Comparison of ENCODE assay signal across 10 cellular contexts in the genomic region with DNA sequence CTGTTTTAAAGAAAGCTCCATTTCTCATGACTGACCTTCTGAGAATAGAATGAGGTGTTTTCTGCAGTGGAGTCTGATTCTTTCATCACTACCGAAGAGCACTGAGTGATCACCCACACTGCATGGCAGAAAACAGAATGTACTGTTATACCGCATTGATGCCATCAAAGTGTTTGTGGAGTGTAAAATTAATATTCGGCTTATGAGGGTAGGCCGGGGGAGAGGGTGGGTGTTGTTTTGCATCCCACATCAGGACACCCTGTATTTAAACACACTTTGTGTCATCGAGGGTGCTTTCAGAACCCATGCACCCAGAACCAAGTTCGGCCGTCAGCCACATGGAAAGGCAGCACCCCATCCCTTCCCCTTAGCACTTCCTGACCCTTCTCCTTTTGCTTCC. TPM values are rescaled to one million over a fixed set of nuclear protein-coding genes. Genes with fewer than 3 reads are reported as not detected.
DNase-seq lines count a peak whose midpoint lies in the region; ATAC-seq and TF ChIP-seq lines count a peak whose summit lies in the region.
"Had no signal": no experiment of that assay in that cellular context is flagged by ENCODE, and none has a peak within 500 bp of the region (broad histone marks: within the 10 kb centered on the region; RNA-seq: fewer than 3 reads in every experiment).

No MANE protein-coding gene starts in this region.

- intact Hi-C loops in activated CD4-positive, alpha-beta memory T cell treated with anti-CD3 and anti-CD28 coated beads for 36 hours (cut with micrococcal nuclease): loop anchor here (1.0 to 10.0 kb wide), 2 partner anchors 121 to 304 kb away; no protein-coding TSS in a partner anchor

- POLR2A ChIA-PET in activated CD4-positive, alpha-beta memory T cell treated with anti-CD3 and anti-CD28 coated beads for 36 hours (lab: Charles Lee): interaction anchor here (1.0 to 5.6 kb wide), 18 partner anchors 12 to 339 kb away, joined by 3 to 81 read pairs (median 6); no protein-coding TSS in a partner anchor
- POLR2A ChIA-PET in RWPE1 (lab: Yijun Ruan, JAX; ENCODE audit: low non-redundant PET): no interaction called here

- peaks cover 5% of the 10 kb centered on the region for H3K27me3 Mint-ChIP-seq in GM23338 (ENCODE audit: insufficient read depth, low read depth, poor library complexity)
- no peaks in the 10 kb centered on the region for H3K27me3 Mint-ChIP-seq in activated CD4-positive, alpha-beta memory T cell treated with anti-CD3 and anti-CD28 coated beads for 36 hours

- H3K4me1 Mint-ChIP-seq in GM23338: peaks cover 34% of the 10 kb centered on the region
- peaks cover 81% of the 10 kb centered on the region for H3K4me1 Mint-ChIP-seq in activated CD4-positive, alpha-beta memory T cell treated with anti-CD3 and anti-CD28 coated beads for 36 hours (ENCODE audit: low read depth)
- peaks cover 88% of the 10 kb centered on the region for H3K4me1 Mint-ChIP-seq in stimulated activated effector memory CD8-positive, alpha-beta T cell treated with anti-CD3 and anti-CD28 coated beads, Interleukin-12 subunit alpha, Interleukin-12 subunit beta, amount 100 ng/mL, for 72 hours

- no peaks in the 10 kb centered on the region for H3K36me3 ChIP-seq in GM23338 (ENCODE audit: insufficient read depth)
- H3K36me3 ChIP-seq: gastrocnemius medialis had no signal

- CTCF ChIA-PET in activated CD4-positive, alpha-beta memory T cell treated with anti-CD3 and anti-CD28 coated beads for 36 hours (lab: Charles Lee): interaction anchor here (0.5 to 12.7 kb wide), 25 partner anchors 28 to 471 kb away, joined by 3 to 264 read pairs (median 5); no protein-coding TSS in a partner anchor
- CTCF ChIA-PET in RWPE1 (lab: Yijun Ruan, JAX): interaction anchor here (0.9 to 4.4 kb wide), 2 partner anchors 18 to 457 kb away, joined by 9 to 28 read pairs; no protein-coding TSS in a partner anchor

- no peaks in the 10 kb centered on the region for H3K27me3 ChIP-seq in GM23338 (ENCODE audit: insufficient read depth)
- H3K27me3 ChIP-seq: gastrocnemius medialis had no signal

- no peak overlapping the region for H3K4me3 Mint-ChIP-seq in GM23338
- peak overlapping the region; percentile 65 for H3K4me3 Mint-ChIP-seq in activated CD4-positive, alpha-beta memory T cell treated with anti-CD3 and anti-CD28 coated beads for 36 hours
- peak overlapping the region; percentile 68 for H3K4me3 Mint-ChIP-seq in stimulated activated effector memory CD8-positive, alpha-beta T cell treated with anti-CD3 and anti-CD28 coated beads, Interleukin-12 subunit alpha, Interleukin-12 subunit beta, amount 100 ng/mL, for 72 hours

- no peaks in the 10 kb centered on the region for H3K9me2 ChIP-seq in GM23338 (ENCODE audit: insufficient read depth)

- 0 out of 2 replicates have a peak overlapping the region, but pooled peaks have one; percentile 18 for H2AFZ ChIP-seq in GM23338

- ATAC-seq in activated CD4-positive, CD25-positive, alpha-beta regulatory T cell treated with anti-CD3 and anti-CD28 coated beads, Interleukin-2, amount 50 U/mL, for 24 hours: peak; percentile 44 to 57
- no peak for ATAC-seq in GM23338
- peak; percentile 70 for ATAC-seq in stimulated activated effector memory CD8-positive, alpha-beta T cell treated with anti-CD3 and anti-CD28 coated beads, Interleukin-12 subunit alpha, Interleukin-12 subunit beta, amount 100 ng/mL, for 72 hours
- ATAC-seq: gastrocnemius medialis had no signal

- H4K20me1 ChIP-seq in GM23338 (replicated peaks; ENCODE audit: insufficient read depth): no peaks in the 10 kb centered on the region

- no peak overlapping the region for H3K4me3 ChIP-seq in GM23338
- H3K4me3 ChIP-seq: gastrocnemius medialis had no signal

- H3K36me3 Mint-ChIP-seq in GM23338 (ENCODE audit: low read depth): no peaks in the 10 kb centered on the region
- no peaks in the 10 kb centered on the region for H3K36me3 Mint-ChIP-seq in activated CD4-positive, alpha-beta memory T cell treated with anti-CD3 and anti-CD28 coated beads for 36 hours
- peaks cover 11% of the 10 kb centered on the region for H3K36me3 Mint-ChIP-seq in stimulated activated effector memory CD8-positive, alpha-beta T cell treated with anti-CD3 and anti-CD28 coated beads, Interleukin-12 subunit alpha, Interleukin-12 subunit beta, amount 100 ng/mL, for 72 hours

- TF ChIP-seq CTCF in GM23338 (conservative IDR thresholded peaks at IDR 0.05; ENCODE audit: low read depth in 2 of 2) (no peak), RWPE1 (conservative IDR thresholded peaks at IDR 0.05; ENCODE audit: low read depth) (no peak)

- peaks cover 21% of the 10 kb centered on the region for H3K4me1 ChIP-seq in GM23338 (ENCODE audit: insufficient read depth)

- DNase-seq in activated CD4-positive, CD25-positive, alpha-beta regulatory T cell treated with anti-CD3 and anti-CD28 coated beads, Interleukin-2, amount 50 U/mL, for 72 hours: no peak
- DNase-seq in GM23338 (ENCODE audit: low spot score) (no peak), NCI-H2227 treated with DMSO at 0.1 percent for 48 hours (lab: John Stamatoyannopoulos, UW) (no peak), COR-L47 (lab: John Stamatoyannopoulos, UW) (no peak), RWPE1 (ENCODE audit: low spot score) (no peak)
- peak; percentile 35 for DNase-seq in activated CD4-positive, alpha-beta memory T cell treated with anti-CD3 and anti-CD28 coated beads for 36 hours
- peak in 1 of 2 donors; percentile 67 for DNase-seq in stimulated activated effector memory CD8-positive, alpha-beta T cell treated with anti-CD3 and anti-CD28 coated beads, Interleukin-12 subunit alpha, Interleukin-12 subunit beta, amount 100 ng/mL, for 72 hours (ENCODE audit: low spot score in 2 of 2)
- DNase-seq: gastrocnemius medialis had no signal

- no peaks in the 10 kb centered on the region for H3K79me2 ChIP-seq in GM23338 (replicated peaks; ENCODE audit: insufficient read depth)

- H3F3A ChIP-seq in GM23338 (replicated peaks; ENCODE audit: low read depth): no peaks in the 10 kb centered on the region

- no peak overlapping the region for H3K27ac ChIP-seq in GM23338 (ENCODE audit: low read depth)
- H3K27ac ChIP-seq in RWPE1: no peak overlapping the region
- H3K27ac ChIP-seq: 22Rv1, gastrocnemius medialis had no signal

- no peak overlapping the region for H3K27ac Mint-ChIP-seq in GM23338
- peak overlapping the region; percentile 92 for H3K27ac Mint-ChIP-seq in activated CD4-positive, alpha-beta memory T cell treated with anti-CD3 and anti-CD28 coated beads for 36 hours
- H3K27ac Mint-ChIP-seq in stimulated activated effector memory CD8-positive, alpha-beta T cell treated with anti-CD3 and anti-CD28 coated beads, Interleukin-12 subunit alpha, Interleukin-12 subunit beta, amount 100 ng/mL, for 72 hours: peak overlapping the region; percentile 95

- H3K4me2 ChIP-seq in GM23338: no peak overlapping the region

- H3K9me3 Mint-ChIP-seq in GM23338: no peaks in the 10 kb centered on the region
- no peaks in the 10 kb centered on the region for H3K9me3 Mint-ChIP-seq in activated CD4-positive, alpha-beta memory T cell treated with anti-CD3 and anti-CD28 coated beads for 36 hours
- H3K9me3 Mint-ChIP-seq in stimulated activated effector memory CD8-positive, alpha-beta T cell treated with anti-CD3 and anti-CD28 coated beads, Interleukin-12 subunit alpha, Interleukin-12 subunit beta, amount 100 ng/mL, for 72 hours: no peaks in the 10 kb centered on the region

TF ChIP-seq in GM23338, 12 proteins besides CTCF, POLR2A, EP300 and RAD21:
- TF ChIP-seq STAT1 (IDR thresholded peaks at IDR 0.05; ENCODE audit: unreplicated experiment): no peak
- no peak for TF ChIP-seq JUNB (IDR thresholded peaks at IDR 0.05; ENCODE audit: unreplicated experiment)
- TF ChIP-seq, protein P1, sequence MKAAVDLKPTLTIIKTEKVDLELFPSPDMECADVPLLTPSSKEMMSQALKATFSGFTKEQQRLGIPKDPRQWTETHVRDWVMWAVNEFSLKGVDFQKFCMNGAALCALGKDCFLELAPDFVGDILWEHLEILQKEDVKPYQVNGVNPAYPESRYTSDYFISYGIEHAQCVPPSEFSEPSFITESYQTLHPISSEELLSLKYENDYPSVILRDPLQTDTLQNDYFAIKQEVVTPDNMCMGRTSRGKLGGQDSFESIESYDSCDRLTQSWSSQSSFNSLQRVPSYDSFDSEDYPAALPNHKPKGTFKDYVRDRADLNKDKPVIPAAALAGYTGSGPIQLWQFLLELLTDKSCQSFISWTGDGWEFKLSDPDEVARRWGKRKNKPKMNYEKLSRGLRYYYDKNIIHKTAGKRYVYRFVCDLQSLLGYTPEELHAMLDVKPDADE (IDR thresholded peaks at IDR 0.05): no peak
- TF ChIP-seq, protein P2, sequence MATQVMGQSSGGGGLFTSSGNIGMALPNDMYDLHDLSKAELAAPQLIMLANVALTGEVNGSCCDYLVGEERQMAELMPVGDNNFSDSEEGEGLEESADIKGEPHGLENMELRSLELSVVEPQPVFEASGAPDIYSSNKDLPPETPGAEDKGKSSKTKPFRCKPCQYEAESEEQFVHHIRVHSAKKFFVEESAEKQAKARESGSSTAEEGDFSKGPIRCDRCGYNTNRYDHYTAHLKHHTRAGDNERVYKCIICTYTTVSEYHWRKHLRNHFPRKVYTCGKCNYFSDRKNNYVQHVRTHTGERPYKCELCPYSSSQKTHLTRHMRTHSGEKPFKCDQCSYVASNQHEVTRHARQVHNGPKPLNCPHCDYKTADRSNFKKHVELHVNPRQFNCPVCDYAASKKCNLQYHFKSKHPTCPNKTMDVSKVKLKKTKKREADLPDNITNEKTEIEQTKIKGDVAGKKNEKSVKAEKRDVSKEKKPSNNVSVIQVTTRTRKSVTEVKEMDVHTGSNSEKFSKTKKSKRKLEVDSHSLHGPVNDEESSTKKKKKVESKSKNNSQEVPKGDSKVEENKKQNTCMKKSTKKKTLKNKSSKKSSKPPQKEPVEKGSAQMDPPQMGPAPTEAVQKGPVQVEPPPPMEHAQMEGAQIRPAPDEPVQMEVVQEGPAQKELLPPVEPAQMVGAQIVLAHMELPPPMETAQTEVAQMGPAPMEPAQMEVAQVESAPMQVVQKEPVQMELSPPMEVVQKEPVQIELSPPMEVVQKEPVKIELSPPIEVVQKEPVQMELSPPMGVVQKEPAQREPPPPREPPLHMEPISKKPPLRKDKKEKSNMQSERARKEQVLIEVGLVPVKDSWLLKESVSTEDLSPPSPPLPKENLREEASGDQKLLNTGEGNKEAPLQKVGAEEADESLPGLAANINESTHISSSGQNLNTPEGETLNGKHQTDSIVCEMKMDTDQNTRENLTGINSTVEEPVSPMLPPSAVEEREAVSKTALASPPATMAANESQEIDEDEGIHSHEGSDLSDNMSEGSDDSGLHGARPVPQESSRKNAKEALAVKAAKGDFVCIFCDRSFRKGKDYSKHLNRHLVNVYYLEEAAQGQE (IDR thresholded peaks at IDR 0.05; ENCODE audit: unreplicated experiment): no peak
- no peak for TF ChIP-seq EZH2 (IDR thresholded peaks at IDR 0.05; ENCODE audit: low read depth, unreplicated experiment)
- no peak for TF ChIP-seq CREB1 (CRISPR knock-in tag; IDR thresholded peaks at IDR 0.05; ENCODE audit: low read depth)

RNA-seq across cellular contexts. Expression of a gene that starts 41.3 kb away (rescaled TPM):
- total RNA-seq in GM23338 (2014; rRNA removed; shearing (Covaris generic)): 49.0 and 52.6 TPM in 2 replicates
- polyA plus RNA-seq in GM23338 (2016; fragmentation: Nextera tagmentation; extraction: Ambion mirVana): 25.2 and 25.6 TPM in 2 replicates
- total RNA-seq in activated CD4-positive, alpha-beta memory T cell treated with anti-CD3 and anti-CD28 coated beads for 36 hours: 100 to 1,000 TPM; 436 to 444 TPM
